9 cellular contexts compared by ENCODE assay signal in genomic region chr7:27901028-27901760, GRCh38.
DNase-seq lines count a peak whose midpoint lies in the region; ATAC-seq and TF ChIP-seq lines count a peak whose summit lies in the region.
"Had no signal": no experiment of that assay in that cellular context is flagged by ENCODE, and none has a peak within 500 bp of the region (broad histone marks: within the 10 kb centered on the region; RNA-seq: fewer than 3 reads in every experiment).

No MANE protein-coding gene starts in this region.

- no peaks in the 10 kb centered on the region for H3K36me3 Mint-ChIP-seq in activated T-helper 2 cell treated with anti-CD3 and anti-CD28 coated beads, Interferon-gamma antibody, Interleukin-2, Interleukin-4, amounts not matched to agents 10 μg/mL and 5 μg/mL and 100 μg/mL, durations not matched to agents 14 hours and 24 hours and 36 hours (ENCODE audit: low read depth)

- peaks cover 21% of the 10 kb centered on the region for H3K27me3 Mint-ChIP-seq in activated T-helper 2 cell treated with anti-CD3 and anti-CD28 coated beads, Interferon-gamma antibody, Interleukin-2, Interleukin-4, amounts not matched to agents 10 μg/mL and 5 μg/mL and 100 μg/mL, durations not matched to agents 14 hours and 24 hours and 36 hours (ENCODE audit: low read depth)

- peak overlapping the region; percentile 2 to 13 for H3K4me3 ChIP-seq in left lung

- no peak overlapping the region for H3K4me3 Mint-ChIP-seq in activated T-helper 2 cell treated with anti-CD3 and anti-CD28 coated beads, Interferon-gamma antibody, Interleukin-2, Interleukin-4, amounts not matched to agents 10 μg/mL and 5 μg/mL and 100 μg/mL, durations not matched to agents 14 hours and 24 hours and 36 hours (ENCODE audit: low read depth)

- no peak overlapping the region for H3K27ac Mint-ChIP-seq in activated T-helper 2 cell treated with anti-CD3 and anti-CD28 coated beads, Interferon-gamma antibody, Interleukin-2, Interleukin-4, amounts not matched to agents 10 μg/mL and 5 μg/mL and 100 μg/mL, durations not matched to agents 14 hours and 24 hours and 36 hours

- H3K9me3 ChIP-seq in left lung, result no peaks in the 10 kb centered on the region

- DNase-seq in Daoy (ENCODE audit: low read depth), result peak; percentile 77
- peak; percentile 22 for DNase-seq in activated T-helper 2 cell treated with anti-CD3 and anti-CD28 coated beads, Interferon-gamma antibody, Interleukin-2, Interleukin-4, amounts not matched to agents 10 μg/mL and 5 μg/mL and 100 μg/mL, durations not matched to agents 14 hours and 24 hours and 36 hours (ENCODE audit: low spot score)
- no peak for DNase-seq in left lung
- DNase-seq in NCI-H345 treated with DMSO at 0.1 percent for 48 hours (lab: John Stamatoyannopoulos, UW; ENCODE audit: unreplicated experiment), result no peak
- no peak for DNase-seq in NCI-H1694 treated with DMSO at 0.1 percent for 48 hours (lab: John Stamatoyannopoulos, UW)
- DNase-seq in NCI-H69 (lab: John Stamatoyannopoulos, UW), result no peak

- H3K4me1 Mint-ChIP-seq in activated T-helper 2 cell treated with anti-CD3 and anti-CD28 coated beads, Interferon-gamma antibody, Interleukin-2, Interleukin-4, amounts not matched to agents 10 μg/mL and 5 μg/mL and 100 μg/mL, durations not matched to agents 14 hours and 24 hours and 36 hours (ENCODE audit: low read depth), result peaks cover 24% of the 10 kb centered on the region

- intact Hi-C loops in activated T-helper 2 cell treated with anti-CD3 and anti-CD28 coated beads, Interferon-gamma antibody, Interleukin-2, Interleukin-4, amounts not matched to agents 10 μg/mL and 5 μg/mL and 100 μg/mL, durations not matched to agents 14 hours and 24 hours and 36 hours (cut with micrococcal nuclease), result loop anchor here (2.0 to 10.0 kb wide), 3 partner anchors 116 to 236 kb away; partner anchors contain the start of gene HIBADH
- intact Hi-C loops in left lung (cut with DNase I), result no loop called here

- peaks cover 9 to 57% of the 10 kb centered on the region in 2 donors for H3K4me1 ChIP-seq in left lung

- TF ChIP-seq CTCF in left lung (IDR thresholded peaks at IDR 0.05), result no peak

- H3K36me3 ChIP-seq in left lung, result no peaks in the 10 kb centered on the region

- ATAC-seq in GM19467 (IDR thresholded peaks at IDR 0.05; ENCODE audit: unreplicated experiment) (peak; percentile 83), HG03558 (IDR thresholded peaks at IDR 0.05; ENCODE audit: extremely low read depth, unreplicated experiment) (peak; percentile 72), left lung (peak; percentile 65)

- H3K27me3 ChIP-seq in left lung, result no peaks in the 10 kb centered on the region

- H3K27ac ChIP-seq in left lung, result peak overlapping the region; percentile 74 to 86
- H3K27ac ChIP-seq: VCaP had no signal

- H3K9me3 Mint-ChIP-seq in activated T-helper 2 cell treated with anti-CD3 and anti-CD28 coated beads, Interferon-gamma antibody, Interleukin-2, Interleukin-4, amounts not matched to agents 10 μg/mL and 5 μg/mL and 100 μg/mL, durations not matched to agents 14 hours and 24 hours and 36 hours, result no peaks in the 10 kb centered on the region

Comparison
In these comparisons a context has a peak if more than half of its experiments do, and no peak if none do; other contexts are left out.
1. DNase-seq: peak in Daoy (single experiment) and activated T-helper 2 cell treated with anti-CD3 and anti-CD28 coated beads, Interferon-gamma antibody, Interleukin-2, Interleukin-4, amounts not matched to agents 10 μg/mL and 5 μg/mL and 100 μg/mL, durations not matched to agents 14 hours and 24 hours and 36 hours (single experiment); none in left lung (0 of 2), NCI-H345 treated with DMSO at 0.1 percent for 48 hours (single experiment), NCI-H1694 treated with DMSO at 0.1 percent for 48 hours (single experiment) and NCI-H69 (single experiment).
2. Peak in every context shown above with its lines, with median percentiles within 50 percentile points of each other: ATAC-seq.